ENCODE assay signal across 14 cellular contexts in the genomic region with DNA sequence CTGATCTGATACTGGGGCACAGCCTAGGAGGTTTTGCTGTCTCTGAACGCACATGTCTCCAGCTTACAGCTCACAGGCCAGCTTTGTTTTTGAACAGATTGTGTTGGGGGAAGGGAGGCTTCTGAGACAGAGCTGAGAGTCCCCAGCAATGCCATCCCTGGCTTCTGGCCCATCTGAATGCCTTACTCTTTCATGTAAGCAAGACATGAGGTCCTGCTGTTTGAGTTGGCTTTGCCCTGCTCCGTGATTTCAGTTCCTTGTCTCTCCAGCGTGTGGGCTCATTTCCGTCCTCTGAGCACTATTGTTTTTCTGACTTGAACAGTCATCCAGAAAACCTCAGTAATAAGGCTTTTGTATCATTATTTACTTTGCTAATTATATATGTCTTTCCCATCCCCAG.
DNase-seq lines count a peak whose midpoint lies in the region; ATAC-seq and TF ChIP-seq lines count a peak whose summit lies in the region.
"Had no signal": no experiment of that assay in that cellular context is flagged by ENCODE, and none has a peak within 500 bp of the region (broad histone marks: within the 10 kb centered on the region; RNA-seq: fewer than 3 reads in every experiment).

No MANE protein-coding gene starts in this region.

- H3K36me3 Mint-ChIP-seq in type B pancreatic cell: no peaks in the 10 kb centered on the region
- H3K36me3 Mint-ChIP-seq: neural progenitor cell had no signal

- ATAC-seq in esophagus mucosa (no peak), GM19023 (IDR thresholded peaks at IDR 0.05; ENCODE audit: unreplicated experiment) (no peak)
- ATAC-seq: activated CD4-positive, CD25-positive, alpha-beta regulatory T cell treated with anti-CD3 and anti-CD28 coated beads, Interleukin-2, amount 50 U/mL, for 24 hours; gastrocnemius medialis had no signal

- no peaks in the 10 kb centered on the region for H3K27me3 ChIP-seq in stomach
- H3K27me3 ChIP-seq: gastrocnemius medialis, neural progenitor cell had no signal

- H3K4me3 ChIP-seq in cardiac fibroblast (replicated peaks in 1 of 2; ENCODE audit: low read depth in 2 of 2, low read length in 2 of 2): no peak overlapping the region
- no peak overlapping the region for H3K4me3 ChIP-seq in stomach
- H3K4me3 ChIP-seq: gastrocnemius medialis, neural progenitor cell, SK-N-MC had no signal

- no peak for TF ChIP-seq CTCF in cardiac fibroblast (IDR thresholded peaks at IDR 0.05; ENCODE audit: low read depth, low read length)
- TF ChIP-seq CTCF in stomach (IDR thresholded peaks at IDR 0.05): no peak
- TF ChIP-seq CTCF in type B pancreatic cell (conservative IDR thresholded peaks at IDR 0.05): no peak

- H3K27ac ChIP-seq in stomach: peak overlapping the region in 3 of 5 donors; percentile 11 to 23 (median 12)
- H3K27ac ChIP-seq: gastrocnemius medialis, HL-60, neural progenitor cell, SK-N-MC had no signal

- intact Hi-C loops in stomach (cut with DNase I; ENCODE audit: low total_unique reads): no loop called here

- H3K4me3 Mint-ChIP-seq in type B pancreatic cell: no peak overlapping the region
- H3K4me3 Mint-ChIP-seq: neural progenitor cell had no signal

- H3K4me1 ChIP-seq in stomach: peaks cover 0 to 28% (median 16%) of the 10 kb centered on the region in 4 donors

- H3K9me3 ChIP-seq in stomach: no peaks in the 10 kb centered on the region
- H3K9me3 ChIP-seq: gastrocnemius medialis had no signal

- no peaks in the 10 kb centered on the region for H3K27me3 Mint-ChIP-seq in type B pancreatic cell

- peaks cover 37% of the 10 kb centered on the region for H3K4me1 Mint-ChIP-seq in type B pancreatic cell (ENCODE audit: unreplicated experiment)

- TF ChIP-seq POLR2A in stomach (IDR thresholded peaks at IDR 0.05): no peak

- peaks cover 5% of the 10 kb centered on the region for H3K9me3 Mint-ChIP-seq in type B pancreatic cell
- H3K9me3 Mint-ChIP-seq: neural progenitor cell had no signal

- no peaks in the 10 kb centered on the region for H3K36me3 ChIP-seq in stomach
- H3K36me3 ChIP-seq: gastrocnemius medialis, neural progenitor cell had no signal

- WGBS in stomach, 5 donors: 24 to 48% (median 41%) methylated on average over 4 of the region's 4 CpGs

- peak; percentile 53 for DNase-seq in HT1080 (ENCODE audit: low read depth)
- peak; percentile 89 for DNase-seq in NCI-H2227 treated with DMSO at 0.1 percent for 48 hours (lab: John Stamatoyannopoulos, UW)
- DNase-seq in cardiac fibroblast (ENCODE audit: low read depth in 2 of 2): peak; percentile 19 to 70
- DNase-seq in stomach: no peak
- no peak for DNase-seq in type B pancreatic cell (ENCODE audit: extremely low spot score, unreplicated experiment)
- DNase-seq: cortex of kidney; gastrocnemius medialis; stimulated activated CD4-positive, alpha-beta T cell treated with anti-CD3 and anti-CD28 coated beads, Interleukin-15, amount 100 ng/mL, for 24 hours had no signal

- no peak for TF ChIP-seq EP300 in stomach (IDR thresholded peaks at IDR 0.05)

- H3K27ac Mint-ChIP-seq in type B pancreatic cell: no peak overlapping the region
- H3K27ac Mint-ChIP-seq: neural progenitor cell had no signal

Comparison
In these comparisons a context has a peak if more than half of its experiments do, and no peak if none do; other contexts are left out.
1. DNase-seq: peak in HT1080 (single experiment), NCI-H2227 treated with DMSO at 0.1 percent for 48 hours (single experiment) and cardiac fibroblast (2 of 2); none in stomach (single experiment) and type B pancreatic cell (single experiment).